Comparison of ENCODE assay signal across 26 cellular contexts in genomic region chr15:39535466-39535865, GRCh38.
"Had no signal": no experiment of that assay in that cellular context is flagged by ENCODE, and none has a peak within 500 bp of the region (broad histone marks: within the 10 kb centered on the region; RNA-seq: fewer than 3 reads in every experiment).

No MANE protein-coding gene starts in this region.

- H3K36me3 ChIP-seq: ascending aorta, brain microvascular endothelial cell, colonic mucosa had no signal

- H3K9me3 ChIP-seq: ascending aorta, colonic mucosa had no signal

- ATAC-seq: activated CD4-positive, alpha-beta T cell treated with anti-CD3 and anti-CD28 coated beads for 36 hours; activated CD8-positive, alpha-beta memory T cell treated with anti-CD3 and anti-CD28 coated beads, Interleukin-2, amount 10 ng/mL, durations not matched to agents 7 days and 5 days; activated CD8-positive, alpha-beta T cell treated with anti-CD3 and anti-CD28 coated beads, Interleukin-2, amount 10 ng/mL, durations not matched to agents 7 days and 5 days; activated naive CD4-positive, alpha-beta T cell treated with anti-CD3 and anti-CD28 coated beads, Interleukin-2, amount 50 U/mL, for 72 hours; activated T-cell treated with anti-CD3 and anti-CD28 coated beads, Interleukin-2, amount 50 U/mL, for 72 hours; T-helper 17 cell had no signal

- DNase-seq: activated CD4-positive, alpha-beta memory T cell treated with anti-CD3 and anti-CD28 coated beads for 36 hours; activated CD4-positive, alpha-beta T cell treated with anti-CD3 and anti-CD28 coated beads for 36 hours; activated CD4-positive, alpha-beta T cell treated with anti-CD3 and anti-CD28 coated beads, Interleukin-2, amount 10 ng/mL, durations not matched to agents 24 days and 14 days; activated CD4-positive, CD25-positive, alpha-beta regulatory T cell; activated CD4-positive, CD25-positive, alpha-beta regulatory T cell treated with anti-CD3 and anti-CD28 coated beads, Interleukin-2, amount 50 U/mL, for 72 hours; activated CD8-positive, alpha-beta memory T cell treated with anti-CD3 and anti-CD28 coated beads, Interleukin-2, amount 10 ng/mL, durations not matched to agents 7 days and 5 days; activated CD8-positive, alpha-beta memory T cell treated with anti-CD3 and anti-CD28 coated beads, Interleukin-2, amount 50 U/mL, for 4 hours; activated CD8-positive, alpha-beta T cell treated with anti-CD3 and anti-CD28 coated beads, Interleukin-2, amount 10 ng/mL, durations not matched to agents 7 days and 5 days; activated gamma-delta T cell; activated naive CD4-positive, alpha-beta T cell; activated naive CD4-positive, alpha-beta T cell treated with anti-CD3 and anti-CD28 coated beads, Interleukin-2, amount 10 ng/mL, durations not matched to agents 7 days and 5 days; activated naive CD8-positive, alpha-beta T cell treated with anti-CD3 and anti-CD28 coated beads, Interleukin-2, amount 10 ng/mL, durations not matched to agents 7 days and 5 days; activated T-cell treated with anti-CD3 and anti-CD28 coated beads, Interleukin-2, amount 50 U/mL, for 24 hours; activated T-cell treated with anti-CD3 and anti-CD28 coated beads, Interleukin-2, amount 50 U/mL, for 72 hours; brain microvascular endothelial cell; cerebellar nuclear complex; colonic mucosa; effector CD8-positive, alpha-beta T cell; foreskin fibroblast; head of caudate nucleus; T-helper 1 cell; T-helper 17 cell; T1000 had no signal

- H3K4me3 ChIP-seq: ascending aorta, colonic mucosa had no signal

- H3K4me1 ChIP-seq: colonic mucosa had no signal

- H3K27me3 ChIP-seq: ascending aorta, brain microvascular endothelial cell, colonic mucosa had no signal

- H3K27ac ChIP-seq: ascending aorta, brain microvascular endothelial cell, colonic mucosa, epithelial cell of prostate had no signal
